Comparison of ENCODE assay signal across 31 cellular contexts in the genomic region with DNA sequence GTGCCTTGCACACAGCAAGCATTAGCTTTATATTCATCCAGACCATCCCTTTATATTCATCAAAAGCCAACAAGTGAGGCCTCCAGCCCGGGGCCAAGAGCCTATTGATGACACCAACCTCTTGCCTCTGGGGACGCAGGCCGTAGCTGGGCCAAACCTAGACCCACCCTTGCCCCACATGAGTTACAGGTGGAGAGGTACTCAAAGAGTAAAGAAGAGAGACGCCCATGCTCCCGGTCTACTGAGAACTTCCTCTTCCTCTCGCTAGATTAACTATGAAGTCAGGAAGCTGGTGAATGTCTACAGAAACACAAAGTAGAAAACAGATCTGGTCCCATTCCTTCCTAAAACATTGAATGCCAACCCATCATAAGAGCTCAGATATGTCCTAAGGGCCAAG. TPM values are rescaled to one million over a fixed set of nuclear protein-coding genes. Genes with fewer than 3 reads are reported as not detected.
"Had no signal": no experiment of that assay in that cellular context is flagged by ENCODE, and none has a peak within 500 bp of the region (broad histone marks: within the 10 kb centered on the region; RNA-seq: fewer than 3 reads in every experiment).

No MANE protein-coding gene starts in this region.

- H3K4me1 ChIP-seq: ascending aorta, neural progenitor cell had no signal

- ATAC-seq: naive thymus-derived CD8-positive, alpha-beta T cell; stimulated activated memory B cell treated with anti-CD40 and anti-IgM and Interleukin-4, amounts not matched to agents 10 μg/mL and 1 μg/mL and 100 μg/mL, for 72 hours had no signal

- H3K4me3 Mint-ChIP-seq: activated CD4-positive, alpha-beta memory T cell treated with anti-CD3 and anti-CD28 coated beads, Interleukin-2, amount 10 ng/mL, durations not matched to agents 7 days and 5 days; activated naive CD4-positive, alpha-beta T cell treated with anti-CD3 and anti-CD28 coated beads, Interleukin-2, amount 50 U/mL, for 24 hours; activated T-helper 1 cell treated with anti-CD3 and anti-CD28 coated beads, Interleukin-12 subunit alpha, Interleukin-12 subunit beta, Interleukin-2, Interleukin-4 antibody, amounts not matched to agents 30 ng/mL and 10 ng/mL and 1 ng/mL, durations not matched to agents 14 hours and 24 hours and 36 hours; dendritic cell treated with granulocyte-macrophage colony-stimulating factor and Interleukin-4, amounts not matched to agents 40 ng/mL and 50 ng/mL, for 4 days; immature natural killer cell; neural progenitor cell; stimulated activated memory B cell treated with anti-CD40 and anti-IgM and Interleukin-4, amounts not matched to agents 10 μg/mL and 1 μg/mL and 100 μg/mL, for 72 hours; T-helper 2 cell treated with Interferon-gamma antibody and Interleukin-4, amounts not matched to agents 5 μg/mL and 100 μg/mL, for 36 hours had no signal

- H3K4me3 ChIP-seq: adrenal gland, ascending aorta, left ventricle myocardium inferior, neural progenitor cell, sigmoid colon, smooth muscle cell, stomach, suprapubic skin, tibial nerve had no signal

- H3K36me3 ChIP-seq: adrenal gland, ascending aorta, brain microvascular endothelial cell, left ventricle myocardium inferior, neural progenitor cell, sigmoid colon, stomach, suprapubic skin had no signal

- H3K27ac Mint-ChIP-seq: activated CD4-positive, alpha-beta memory T cell treated with anti-CD3 and anti-CD28 coated beads, Interleukin-2, amount 10 ng/mL, durations not matched to agents 7 days and 5 days; activated naive CD4-positive, alpha-beta T cell treated with anti-CD3 and anti-CD28 coated beads, Interleukin-2, amount 50 U/mL, for 24 hours; activated T-helper 1 cell treated with anti-CD3 and anti-CD28 coated beads, Interleukin-12 subunit alpha, Interleukin-12 subunit beta, Interleukin-2, Interleukin-4 antibody, amounts not matched to agents 30 ng/mL and 10 ng/mL and 1 ng/mL, durations not matched to agents 14 hours and 24 hours and 36 hours; dendritic cell treated with granulocyte-macrophage colony-stimulating factor and Interleukin-4, amounts not matched to agents 40 ng/mL and 50 ng/mL, for 4 days; immature natural killer cell; neural progenitor cell; progenitor cell of endocrine pancreas; stimulated activated memory B cell treated with anti-CD40 and anti-IgM and Interleukin-4, amounts not matched to agents 10 μg/mL and 1 μg/mL and 100 μg/mL, for 72 hours; T-helper 2 cell treated with Interferon-gamma antibody and Interleukin-4, amounts not matched to agents 5 μg/mL and 100 μg/mL, for 36 hours had no signal

- H3K9me3 Mint-ChIP-seq: activated CD4-positive, alpha-beta memory T cell treated with anti-CD3 and anti-CD28 coated beads, Interleukin-2, amount 10 ng/mL, durations not matched to agents 7 days and 5 days; activated naive CD4-positive, alpha-beta T cell treated with anti-CD3 and anti-CD28 coated beads, Interleukin-2, amount 50 U/mL, for 24 hours; activated T-helper 1 cell treated with anti-CD3 and anti-CD28 coated beads, Interleukin-12 subunit alpha, Interleukin-12 subunit beta, Interleukin-2, Interleukin-4 antibody, amounts not matched to agents 30 ng/mL and 10 ng/mL and 1 ng/mL, durations not matched to agents 14 hours and 24 hours and 36 hours; dendritic cell treated with granulocyte-macrophage colony-stimulating factor and Interleukin-4, amounts not matched to agents 40 ng/mL and 50 ng/mL, for 4 days; immature natural killer cell; T-helper 2 cell treated with Interferon-gamma antibody and Interleukin-4, amounts not matched to agents 5 μg/mL and 100 μg/mL, for 36 hours had no signal

- H3K9me3 ChIP-seq: adrenal gland, ascending aorta, left ventricle myocardium inferior, sigmoid colon, stomach, suprapubic skin, tibial nerve had no signal

- DNase-seq: activated CD4-positive, alpha-beta memory T cell treated with anti-CD3 and anti-CD28 coated beads, Interleukin-2, amount 10 ng/mL, durations not matched to agents 7 days and 5 days; activated CD4-positive, alpha-beta T cell treated with anti-CD3 and anti-CD28 coated beads for 4 hours; activated CD4-positive, CD25-positive, alpha-beta regulatory T cell; activated gamma-delta T cell; adrenal gland; brain microvascular endothelial cell; caudate nucleus; effector CD4-positive, alpha-beta T cell; foreskin fibroblast; immature natural killer cell; left ventricle myocardium inferior; naive thymus-derived CD8-positive, alpha-beta T cell; retina; sigmoid colon; stimulated activated CD4-positive, alpha-beta T cell treated with anti-CD3 and anti-CD28 coated beads, Interleukin-15, amount 100 ng/mL, for 24 hours; stomach had no signal

- H3K27ac ChIP-seq: adrenal gland, ascending aorta, brain microvascular endothelial cell, left ventricle myocardium inferior, neural progenitor cell, sigmoid colon, stomach, suprapubic skin, tibial nerve had no signal

RNA-seq across cellular contexts. Expression of gene MLNR, which starts 3.8 kb away (rescaled TPM):
- total RNA-seq: activated CD4-positive, alpha-beta memory T cell treated with anti-CD3 and anti-CD28 coated beads, Interleukin-2, amount 10 ng/mL, durations not matched to agents 7 days and 5 days; activated T-helper 1 cell treated with anti-CD3 and anti-CD28 coated beads, Interleukin-12 subunit alpha, Interleukin-12 subunit beta, Interleukin-2, Interleukin-4 antibody, amounts not matched to agents 30 ng/mL and 10 ng/mL and 1 ng/mL, durations not matched to agents 14 hours and 24 hours and 36 hours; adrenal gland; ascending aorta; epithelial cell of proximal tubule; fibroblast of lung; left ventricle myocardium inferior; lung microvascular endothelial cell; naive thymus-derived CD8-positive, alpha-beta T cell; osteoblast; smooth muscle cell; suprapubic skin had no signal
